8 cellular contexts compared by ENCODE assay signal in the genomic region with DNA sequence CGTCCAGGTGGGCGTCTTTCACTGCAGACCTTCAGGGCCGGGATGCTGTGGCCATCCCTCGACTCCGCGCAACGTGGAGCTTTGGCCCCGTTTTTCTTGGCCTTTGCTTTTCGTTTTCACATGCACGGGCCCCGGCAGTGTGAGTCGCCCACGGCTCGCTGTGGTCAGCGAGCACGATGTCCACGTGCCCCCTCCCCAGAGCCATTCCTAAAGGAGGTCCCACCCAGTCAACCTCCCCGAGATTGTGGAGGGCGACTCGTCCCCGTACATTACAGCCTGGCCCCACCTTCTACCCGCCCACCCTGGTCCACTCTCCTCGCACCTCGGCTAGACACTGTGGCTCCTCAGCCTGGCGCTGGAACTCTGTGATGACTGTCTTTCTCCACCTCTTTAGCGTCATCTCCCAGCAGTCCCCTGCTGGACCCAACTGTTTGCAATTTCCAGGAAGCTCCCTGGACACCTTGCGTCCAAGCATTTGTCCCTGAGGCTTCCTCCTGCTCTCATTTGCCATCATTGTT. TPM values are rescaled to one million over a fixed set of nuclear protein-coding genes. Genes with fewer than 3 reads are reported as not detected.
DNase-seq lines count a peak whose midpoint lies in the region; ATAC-seq, FAIRE-seq and TF ChIP-seq lines count a peak whose summit lies in the region.

No MANE protein-coding gene starts in this region.

- peak overlapping the region; percentile 90 for H3K4me2 ChIP-seq in K562 (ENCODE audit: insufficient read depth, low read length)

- no TSS peak for BruUV-seq in K562 (replicated peaks; lab: Mats Ljungman, UMichigan)

- peak overlapping the region; percentile 99 for H2AFZ ChIP-seq in K562 (ENCODE audit: low read depth, low read length)

- POLR2A ChIA-PET in K562 (lab: Yijun Ruan, JAX): interaction anchor here (1.1 to 2.1 kb wide), 3 partner anchors 11 to 77 kb away, joined by 3 to 6 read pairs (median 4); no protein-coding TSS in a partner anchor

- H4K20me1 ChIP-seq in K562 (replicated peaks; ENCODE audit: control insufficient read depth, insufficient read depth, low read length): 0 out of 2 replicates have a peak, but pooled peaks cover 9% of the 10 kb centered on the region

- H3K9me1 ChIP-seq in K562 (ENCODE audit: control insufficient read depth, insufficient read depth, low read length): no peaks in the 10 kb centered on the region

- H3K27me3 ChIP-seq in K562 (ENCODE audit: control insufficient read depth in 2 of 2, insufficient read depth in 2 of 2, low read length in 2 of 2): no peaks in the 10 kb centered on the region
- H3K27me3 ChIP-seq in subcutaneous abdominal adipose tissue (ENCODE audit: control insufficient read depth in 5 of 5, insufficient read depth in 4 of 5, low read length in 5 of 5): no peaks in the 10 kb centered on the region

- H3K9ac ChIP-seq in K562 (ENCODE audit: insufficient read depth in 1 of 2, low read depth in 2 of 2, low read length in 2 of 2) (peak overlapping the region; percentile 75 to 90), kidney (ENCODE audit: low read length in 2 of 2) (peak overlapping the region; percentile 8 to 77), subcutaneous abdominal adipose tissue (ENCODE audit: low read length in 5 of 5) (peak overlapping the region; percentile 5 to 89 (median 77))

- FAIRE-seq in K562 (lab: Jason Lieb, UNC) (no peak), kidney (lab: Jason Lieb, UNC) (no peak)

- CTCF ChIA-PET in K562 (lab: Yijun Ruan, JAX; ENCODE audit: low intra/inter-chr PET ratio): no interaction called here

- H3K4me1 ChIP-seq in K562 (replicated peaks in 1 of 2; ENCODE audit: control insufficient read depth in 2 of 2, insufficient read depth in 2 of 2, low read length in 2 of 2): peaks cover 26 to 52% of the 10 kb centered on the region in 2 experiments
- peaks cover 11 to 12% of the 10 kb centered on the region in 2 donors for H3K4me1 ChIP-seq in kidney (ENCODE audit: control insufficient read depth in 1 of 2, insufficient read depth in 1 of 2, low read depth in 1 of 2, low read length in 2 of 2)
- peaks cover 4 to 24% (median 19%) of the 10 kb centered on the region in 5 donors for H3K4me1 ChIP-seq in subcutaneous abdominal adipose tissue (ENCODE audit: control insufficient read depth in 5 of 5, insufficient read depth in 5 of 5, low read length in 5 of 5)

- TF ChIP-seq RAD21 in K562 (CRISPR knock-in tag; conservative IDR thresholded peaks at IDR 0.05 in 1 of 2, IDR thresholded peaks at IDR 0.05 in 1 of 2): no peak

- 1% methylated on average over 24 of the region's 27 CpGs for WGBS in K562 (ENCODE audit: insufficient coverage, low coverage, missing lambda C conversion rate)

- TF ChIP-seq CTCF in K562 (IDR thresholded peaks at IDR 0.05 in 2 of 3, conservative IDR thresholded peaks at IDR 0.05 in 1 of 3; ENCODE audit: insufficient read depth in 2 of 3, low read depth in 1 of 3, low read length in 3 of 3) (no peak), kidney (IDR thresholded peaks at IDR 0.05; ENCODE audit: borderline replicate concordance, extremely low read depth, insufficient read depth) (no peak), GM13977 (IDR thresholded peaks at IDR 0.05; ENCODE audit: extremely low read depth, insufficient read depth, missing control alignments) (no peak)

- no peaks in the 10 kb centered on the region for H3K79me2 ChIP-seq in K562 (ENCODE audit: control insufficient read depth, insufficient read depth, low read length)

- TF ChIP-seq POLR2A in K562 (conservative IDR thresholded peaks at IDR 0.05): no peak; the same call in 1 of the 2 replicates

- peak overlapping the region; percentile 97 for H3K27ac ChIP-seq in KOPT-K1 (ENCODE audit: low read depth, low read length, poor library complexity, severe bottlenecking)
- peak overlapping the region; percentile 92 for H3K27ac ChIP-seq in K562 (ENCODE audit: extremely low read depth, low read depth, low read length)
- peak overlapping the region; percentile 79 to 94 for H3K27ac ChIP-seq in kidney (ENCODE audit: low read depth in 2 of 2, low read length in 2 of 2)
- H3K27ac ChIP-seq in subcutaneous abdominal adipose tissue (ENCODE audit: low read depth, low read length): peak overlapping the region; percentile 84

- ATAC-seq in K562 (peak; percentile 4), HG02938 (IDR thresholded peaks at IDR 0.05; ENCODE audit: unreplicated experiment) (no peak), GM19328 (IDR thresholded peaks at IDR 0.05; ENCODE audit: unreplicated experiment) (no peak)

- intact Hi-C loops in K562 (cut with micrococcal nuclease): loop anchor here (1.0 to 5.0 kb wide), 3 partner anchors 43 to 294 kb away; a partner anchor contains a TSS
- intact Hi-C loops in kidney (cut with DNase I): no loop called here

- H3K9me3 ChIP-seq in KOPT-K1 (ENCODE audit: insufficient read depth, low read length, poor library complexity, severe bottlenecking) (no peaks in the 10 kb centered on the region), K562 (replicated peaks; ENCODE audit: control insufficient read depth, insufficient read depth, low read depth, low read length) (no peaks in the 10 kb centered on the region), kidney (ENCODE audit: control insufficient read depth in 1 of 2, low read length in 2 of 2) (no peaks in the 10 kb centered on the region), subcutaneous abdominal adipose tissue (ENCODE audit: control insufficient read depth in 5 of 5, low read length in 5 of 5) (no peaks in the 10 kb centered on the region)

- DNase-seq in ELR (ENCODE audit: low read depth) (peak; percentile 43), K562 (ENCODE audit: extremely low read depth in 1 of 4, low spot score in 3 of 4) (peak; percentile 53 to 64 (median 58)), kidney (no peak), GM13977 (ENCODE audit: low spot score) (no peak)

- H3K36me3 ChIP-seq in KOPT-K1 (ENCODE audit: insufficient read depth, low read length) (peaks cover 41% of the 10 kb centered on the region), K562 (ENCODE audit: control insufficient read depth, insufficient read depth, low read length) (peaks cover 42% of the 10 kb centered on the region; the same call in 2 of the 3 replicates), kidney (ENCODE audit: control insufficient read depth in 1 of 2, insufficient read depth in 2 of 2, low read length in 2 of 2) (peaks cover 3 to 5% of the 10 kb centered on the region in 2 donors), subcutaneous abdominal adipose tissue (ENCODE audit: control insufficient read depth in 5 of 5, insufficient read depth in 5 of 5, low read length in 5 of 5) (peaks cover 0 to 50% (median 42%) of the 10 kb centered on the region in 5 donors)

- H3K4me3 ChIP-seq in K562 (peak overlapping the region; percentile 59), kidney (ENCODE audit: low read length in 2 of 2) (peak overlapping the region; percentile 76 to 89), subcutaneous abdominal adipose tissue (ENCODE audit: low read depth in 1 of 5, low read length in 5 of 5) (peak overlapping the region; percentile 51 to 83 (median 77))

- TF ChIP-seq EP300 in K562 (IDR thresholded peaks at IDR 0.05; ENCODE audit: low read length): no peak

- in situ Hi-C loops in K562 (cut with MboI) (no loop called here), GM13977 (cut with MboI; ENCODE audit: low pct_unique_long_range_greater_than_20kb, low sequenced_read_pairs, unreplicated experiment) (no loop called here)

RNA-seq across cellular contexts. Expression of a gene that starts 0.4 kb away (rescaled TPM):
- 3.8 and 13.1 TPM in 2 replicates for total RNA-seq in K562 (2011; cell fraction: chromatin; rRNA removed; ENCODE audit: low replicate concordance)
- total RNA-seq in K562 (2011; cell fraction: nucleolus; rRNA removed): 12.1 and 13.7 TPM in 2 replicates
- total RNA-seq in K562 (2011; cell fraction: nucleoplasm; rRNA removed): 5.5 and 8.0 TPM in 2 replicates
- total RNA-seq in K562 (2014; rRNA removed) (4.2 and 4.8 TPM in 2 replicates), K562 (2014; rRNA removed; fragmentation: Illumina TruSeq; extraction: Trizol) (0.64 and 0.95 TPM in 2 replicates), K562 (2015; rRNA removed; fragmentation: Illumina TruSeq; extraction: Trizol) (2.5 and 3.3 TPM in 2 replicates), K562 (2021) (3.5 and 4.3 TPM in 2 replicates), kidney (13.3 TPM)
- polyA plus RNA-seq in K562 (2011; rRNA removed) (1.2 and 2.7 TPM in 2 replicates), K562 (2014; fragmentation: Illumina TruSeq; extraction: Trizol) (1.2 and 2.4 TPM in 2 replicates), K562 (2014; fragmentation: Nextera tagmentation; extraction: Ambion mirVana) (under 1 TPM; 0.07 to 0.17 TPM), K562 (2014; rRNA removed) (2.6 and 3.9 TPM in 2 replicates), kidney (ENCODE audit: insufficient read depth, low read depth, low replicate concordance) (12.6 TPM)
- polyA plus RNA-seq in K562 (2011; cell fraction: cytosol; rRNA removed): 2.4 and 5.3 TPM in 2 replicates
- 6.9 and 8.9 TPM in 2 replicates for polyA plus RNA-seq in K562 (2011; cell fraction: nucleus; rRNA removed)
- polyA plus RNA-seq in K562 (2012): 5.5 and 10.1 TPM in 2 replicates
- polyA minus RNA-seq in K562 (2011; rRNA and poly(A)+ RNA removed): 1.5 and 1.9 TPM in 2 replicates
- polyA minus RNA-seq in K562 (2011; cell fraction: cytosol; rRNA and poly(A)+ RNA removed): 1.4 and 2.4 TPM in 2 replicates
- 6.5 and 8.3 TPM in 2 replicates for polyA minus RNA-seq in K562 (2011; cell fraction: nucleus; rRNA and poly(A)+ RNA removed)

RNA-seq across cellular contexts. Expression of a gene that starts 9.7 kb away (rescaled TPM):
- total RNA-seq in K562 (2011; cell fraction: chromatin; rRNA removed; ENCODE audit: low replicate concordance): 12.1 and 40.1 TPM in 2 replicates
- 42.5 and 54.9 TPM in 2 replicates for total RNA-seq in K562 (2011; cell fraction: nucleolus; rRNA removed)
- total RNA-seq in K562 (2011; cell fraction: nucleoplasm; rRNA removed): 15.9 and 21.7 TPM in 2 replicates
- total RNA-seq in K562 (2014; rRNA removed) (15.4 and 15.8 TPM in 2 replicates), K562 (2014; rRNA removed; fragmentation: Illumina TruSeq; extraction: Trizol) (3.0 and 3.5 TPM in 2 replicates), K562 (2015; rRNA removed; fragmentation: Illumina TruSeq; extraction: Trizol) (9.6 and 11.0 TPM in 2 replicates), K562 (2021) (14.0 and 16.4 TPM in 2 replicates), kidney (13.0 TPM)
- polyA plus RNA-seq in K562 (2011; rRNA removed) (4.5 and 5.3 TPM in 2 replicates), K562 (2014; fragmentation: Illumina TruSeq; extraction: Trizol) (4.1 and 6.9 TPM in 2 replicates), K562 (2014; fragmentation: Nextera tagmentation; extraction: Ambion mirVana) (1 to 10 TPM in 1 of 2 experiments, under 1 TPM in 1; 0.92 to 1.2 TPM), K562 (2014; rRNA removed) (7.5 and 8.3 TPM in 2 replicates), kidney (ENCODE audit: insufficient read depth, low read depth, low replicate concordance) (3.9 TPM)
- 6.1 and 18.5 TPM in 2 replicates for polyA plus RNA-seq in K562 (2011; cell fraction: cytosol; rRNA removed)
- polyA plus RNA-seq in K562 (2011; cell fraction: nucleus; rRNA removed): 8.6 and 17.6 TPM in 2 replicates
- 6.9 and 7.9 TPM in 2 replicates for polyA plus RNA-seq in K562 (2012)
- polyA minus RNA-seq in K562 (2011; rRNA and poly(A)+ RNA removed): 7.5 and 12.5 TPM in 2 replicates
- polyA minus RNA-seq in K562 (2011; cell fraction: cytosol; rRNA and poly(A)+ RNA removed): 9.4 and 10.3 TPM in 2 replicates
- 31.7 and 40.8 TPM in 2 replicates for polyA minus RNA-seq in K562 (2011; cell fraction: nucleus; rRNA and poly(A)+ RNA removed)

RNA-seq across cellular contexts. Expression of a gene that starts 25.1 kb away (rescaled TPM):
- total RNA-seq in K562 (2011; cell fraction: chromatin; rRNA removed; ENCODE audit: low replicate concordance): 26.6 and 56.0 TPM in 2 replicates
- 34.7 and 40.7 TPM in 2 replicates for total RNA-seq in K562 (2011; cell fraction: nucleolus; rRNA removed)
- 26.5 and 27.8 TPM in 2 replicates for total RNA-seq in K562 (2011; cell fraction: nucleoplasm; rRNA removed)
- total RNA-seq in K562 (2014; rRNA removed): 12.5 and 13.5 TPM in 2 replicates
- 5.8 and 7.5 TPM in 2 replicates for total RNA-seq in K562 (2014; rRNA removed; fragmentation: Illumina TruSeq; extraction: Trizol)
- 9.1 and 9.3 TPM in 2 replicates for total RNA-seq in K562 (2015; rRNA removed; fragmentation: Illumina TruSeq; extraction: Trizol)
- total RNA-seq in K562 (2021): 12.6 and 13.2 TPM in 2 replicates
- 3.5 and 4.7 TPM in 2 replicates for polyA plus RNA-seq in K562 (2011; rRNA removed)
- 3.6 and 10.2 TPM in 2 replicates for polyA plus RNA-seq in K562 (2011; cell fraction: cytosol; rRNA removed)
- 4.1 and 9.0 TPM in 2 replicates for polyA plus RNA-seq in K562 (2011; cell fraction: nucleus; rRNA removed)
- 4.5 and 6.6 TPM in 2 replicates for polyA plus RNA-seq in K562 (2012)
- 4.9 TPM in 2 replicates for polyA plus RNA-seq in K562 (2014; fragmentation: Illumina TruSeq; extraction: Trizol)
- polyA plus RNA-seq in K562 (2014; fragmentation: Nextera tagmentation; extraction: Ambion mirVana): under 1 TPM; 0.20 to 0.25 TPM
- polyA plus RNA-seq in K562 (2014; rRNA removed): 5.7 and 6.2 TPM in 2 replicates
- polyA minus RNA-seq in K562 (2011; rRNA and poly(A)+ RNA removed): 7.6 and 16.2 TPM in 2 replicates
- 8.3 and 11.9 TPM in 2 replicates for polyA minus RNA-seq in K562 (2011; cell fraction: cytosol; rRNA and poly(A)+ RNA removed)
- 7.8 and 12.2 TPM in 2 replicates for polyA minus RNA-seq in K562 (2011; cell fraction: nucleus; rRNA and poly(A)+ RNA removed)
- 9.9 TPM for total RNA-seq in kidney
- 3.4 TPM for polyA plus RNA-seq in kidney (ENCODE audit: insufficient read depth, low read depth, low replicate concordance)

RNA-seq across cellular contexts. Expression of a gene that starts 35.2 kb away (rescaled TPM):
- 36.1 and 123 TPM in 2 replicates for total RNA-seq in K562 (2011; cell fraction: chromatin; rRNA removed; ENCODE audit: low replicate concordance)
- total RNA-seq in K562 (2011; cell fraction: nucleolus; rRNA removed): 97.2 and 108 TPM in 2 replicates
- 71.8 and 76.0 TPM in 2 replicates for total RNA-seq in K562 (2011; cell fraction: nucleoplasm; rRNA removed)
- total RNA-seq in K562 (2014; rRNA removed): 101 and 152 TPM in 2 replicates
- total RNA-seq in K562 (2014; rRNA removed; fragmentation: Illumina TruSeq; extraction: Trizol): 29.4 and 48.4 TPM in 2 replicates
- 42.2 and 45.2 TPM in 2 replicates for total RNA-seq in K562 (2015; rRNA removed; fragmentation: Illumina TruSeq; extraction: Trizol)
- total RNA-seq in K562 (2021): 58.2 and 67.5 TPM in 2 replicates
- polyA plus RNA-seq in K562 (2011; rRNA removed): 64.7 and 86.6 TPM in 2 replicates
- polyA plus RNA-seq in K562 (2011; cell fraction: cytosol; rRNA removed): 140 and 167 TPM in 2 replicates
- polyA plus RNA-seq in K562 (2011; cell fraction: nucleus; rRNA removed): 86.2 and 95.1 TPM in 2 replicates
- 59.7 and 101 TPM in 2 replicates for polyA plus RNA-seq in K562 (2012)
- 56.9 and 85.4 TPM in 2 replicates for polyA plus RNA-seq in K562 (2014; fragmentation: Illumina TruSeq; extraction: Trizol)
- 100 to 1,000 TPM; 316 to 318 TPM for polyA plus RNA-seq in K562 (2014; fragmentation: Nextera tagmentation; extraction: Ambion mirVana)
- 89.7 and 116 TPM in 2 replicates for polyA plus RNA-seq in K562 (2014; rRNA removed)
- polyA minus RNA-seq in K562 (2011; rRNA and poly(A)+ RNA removed): 29.8 and 50.1 TPM in 2 replicates
- polyA minus RNA-seq in K562 (2011; cell fraction: cytosol; rRNA and poly(A)+ RNA removed): 24.3 and 35.0 TPM in 2 replicates
- 31.1 and 32.6 TPM in 2 replicates for polyA minus RNA-seq in K562 (2011; cell fraction: nucleus; rRNA and poly(A)+ RNA removed)
- total RNA-seq in kidney: 10.8 TPM
- polyA plus RNA-seq in kidney (ENCODE audit: insufficient read depth, low read depth, low replicate concordance): 41.5 TPM

RNA-seq across cellular contexts. Expression of a gene that starts 36.6 kb away (rescaled TPM):
- total RNA-seq in K562 (2011; cell fraction: chromatin; rRNA removed; ENCODE audit: low replicate concordance): not detected in 2 replicates
- not detected in 2 replicates for total RNA-seq in K562 (2011; cell fraction: nucleolus; rRNA removed)
- total RNA-seq in K562 (2011; cell fraction: nucleoplasm; rRNA removed): not detected in 2 replicates
- total RNA-seq in K562 (2014; rRNA removed) (not detected in 2 replicates), K562 (2014; rRNA removed; fragmentation: Illumina TruSeq; extraction: Trizol) (not detected in 2 replicates), K562 (2015; rRNA removed; fragmentation: Illumina TruSeq; extraction: Trizol) (not detected in 2 replicates), K562 (2021) (not detected in 2 replicates), kidney (7.8 TPM)
- polyA plus RNA-seq in K562 (2011; rRNA removed) (0.03 TPM in 1 of 2 replicates, not detected in the other), K562 (2014; fragmentation: Illumina TruSeq; extraction: Trizol) (not detected in 2 replicates), K562 (2014; fragmentation: Nextera tagmentation; extraction: Ambion mirVana) (under 1 TPM; 0.14 to 0.42 TPM), K562 (2014; rRNA removed) (0.03 and 0.05 TPM in 2 replicates), kidney (ENCODE audit: insufficient read depth, low read depth, low replicate concordance) (2.9 TPM)
- not detected in 2 replicates for polyA plus RNA-seq in K562 (2011; cell fraction: cytosol; rRNA removed)
- polyA plus RNA-seq in K562 (2011; cell fraction: nucleus; rRNA removed): 0.06 TPM in 1 of 2 replicates, not detected in the other
- polyA plus RNA-seq in K562 (2012): 1.1 and 1.8 TPM in 2 replicates
- not detected in 2 replicates for polyA minus RNA-seq in K562 (2011; rRNA and poly(A)+ RNA removed)
- polyA minus RNA-seq in K562 (2011; cell fraction: cytosol; rRNA and poly(A)+ RNA removed): not detected in 2 replicates
- polyA minus RNA-seq in K562 (2011; cell fraction: nucleus; rRNA and poly(A)+ RNA removed): 0.11 TPM in 1 of 2 replicates, not detected in the other

Comparison
In these comparisons a context has a peak if more than half of its experiments do, and no peak if none do; other contexts are left out.
1. DNase-seq: peak in ELR (single experiment) and K562 (4 of 4); none in kidney (single experiment) and GM13977 (single experiment).
2. Peak in every context shown above with its lines, with median percentiles within 50 percentile points of each other: H3K27ac ChIP-seq, H3K4me3 ChIP-seq and H3K9ac ChIP-seq.